In the genomic region with DNA sequence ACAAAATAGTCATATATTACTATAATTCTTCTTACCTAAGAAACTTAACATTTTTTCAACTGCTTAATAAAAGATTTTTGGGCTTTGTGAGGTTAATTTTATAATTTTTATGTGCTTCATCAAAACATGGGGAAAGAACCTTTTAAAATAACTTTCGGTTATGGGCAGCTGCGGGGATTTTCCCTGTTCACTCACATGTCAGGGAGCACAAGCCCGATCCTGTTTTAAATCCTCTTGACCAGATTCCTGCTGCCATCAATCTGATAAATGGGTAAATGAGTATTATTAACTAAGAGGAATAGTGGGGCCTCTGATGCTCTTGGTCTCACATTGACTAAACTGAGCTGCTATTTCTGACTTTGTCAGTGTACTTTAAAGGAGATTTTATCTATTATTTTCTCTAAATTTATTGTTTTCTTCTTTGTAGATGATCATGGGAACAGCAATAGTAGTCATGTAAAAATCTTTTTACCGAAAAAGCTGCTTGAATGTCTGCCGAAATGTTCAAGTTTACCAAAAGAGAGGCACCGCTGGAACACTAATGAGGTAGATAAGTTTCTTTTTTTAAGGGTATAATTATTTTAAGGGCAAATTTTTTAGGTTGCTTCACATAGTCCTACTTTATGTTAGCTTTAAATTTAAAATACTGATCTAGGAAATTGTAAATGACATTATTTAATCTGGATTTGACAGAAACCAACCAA, we compare ENCODE assay signal across 1 cellular context.
TF ChIP-seq lines count a peak whose summit lies in the region.

No MANE protein-coding gene starts in this region.

TF ChIP-seq in WTC11, 78 proteins besides CTCF, POLR2A, EP300 and RAD21 (continued from another document):
- TF ChIP-seq, protein P1, sequence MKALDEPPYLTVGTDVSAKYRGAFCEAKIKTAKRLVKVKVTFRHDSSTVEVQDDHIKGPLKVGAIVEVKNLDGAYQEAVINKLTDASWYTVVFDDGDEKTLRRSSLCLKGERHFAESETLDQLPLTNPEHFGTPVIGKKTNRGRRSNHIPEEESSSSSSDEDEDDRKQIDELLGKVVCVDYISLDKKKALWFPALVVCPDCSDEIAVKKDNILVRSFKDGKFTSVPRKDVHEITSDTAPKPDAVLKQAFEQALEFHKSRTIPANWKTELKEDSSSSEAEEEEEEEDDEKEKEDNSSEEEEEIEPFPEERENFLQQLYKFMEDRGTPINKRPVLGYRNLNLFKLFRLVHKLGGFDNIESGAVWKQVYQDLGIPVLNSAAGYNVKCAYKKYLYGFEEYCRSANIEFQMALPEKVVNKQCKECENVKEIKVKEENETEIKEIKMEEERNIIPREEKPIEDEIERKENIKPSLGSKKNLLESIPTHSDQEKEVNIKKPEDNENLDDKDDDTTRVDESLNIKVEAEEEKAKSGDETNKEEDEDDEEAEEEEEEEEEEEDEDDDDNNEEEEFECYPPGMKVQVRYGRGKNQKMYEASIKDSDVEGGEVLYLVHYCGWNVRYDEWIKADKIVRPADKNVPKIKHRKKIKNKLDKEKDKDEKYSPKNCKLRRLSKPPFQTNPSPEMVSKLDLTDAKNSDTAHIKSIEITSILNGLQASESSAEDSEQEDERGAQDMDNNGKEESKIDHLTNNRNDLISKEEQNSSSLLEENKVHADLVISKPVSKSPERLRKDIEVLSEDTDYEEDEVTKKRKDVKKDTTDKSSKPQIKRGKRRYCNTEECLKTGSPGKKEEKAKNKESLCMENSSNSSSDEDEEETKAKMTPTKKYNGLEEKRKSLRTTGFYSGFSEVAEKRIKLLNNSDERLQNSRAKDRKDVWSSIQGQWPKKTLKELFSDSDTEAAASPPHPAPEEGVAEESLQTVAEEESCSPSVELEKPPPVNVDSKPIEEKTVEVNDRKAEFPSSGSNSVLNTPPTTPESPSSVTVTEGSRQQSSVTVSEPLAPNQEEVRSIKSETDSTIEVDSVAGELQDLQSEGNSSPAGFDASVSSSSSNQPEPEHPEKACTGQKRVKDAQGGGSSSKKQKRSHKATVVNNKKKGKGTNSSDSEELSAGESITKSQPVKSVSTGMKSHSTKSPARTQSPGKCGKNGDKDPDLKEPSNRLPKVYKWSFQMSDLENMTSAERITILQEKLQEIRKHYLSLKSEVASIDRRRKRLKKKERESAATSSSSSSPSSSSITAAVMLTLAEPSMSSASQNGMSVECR (CRISPR knock-in tag; IDR thresholded peaks at IDR 0.05; ENCODE audit: borderline replicate concordance), result no peak
- no peak for TF ChIP-seq NFYB (CRISPR knock-in tag; conservative IDR thresholded peaks at IDR 0.05; ENCODE audit: low read depth)
- TF ChIP-seq GABPB1 (CRISPR knock-in tag; IDR thresholded peaks at IDR 0.05), result no peak
- TF ChIP-seq, protein P2, sequence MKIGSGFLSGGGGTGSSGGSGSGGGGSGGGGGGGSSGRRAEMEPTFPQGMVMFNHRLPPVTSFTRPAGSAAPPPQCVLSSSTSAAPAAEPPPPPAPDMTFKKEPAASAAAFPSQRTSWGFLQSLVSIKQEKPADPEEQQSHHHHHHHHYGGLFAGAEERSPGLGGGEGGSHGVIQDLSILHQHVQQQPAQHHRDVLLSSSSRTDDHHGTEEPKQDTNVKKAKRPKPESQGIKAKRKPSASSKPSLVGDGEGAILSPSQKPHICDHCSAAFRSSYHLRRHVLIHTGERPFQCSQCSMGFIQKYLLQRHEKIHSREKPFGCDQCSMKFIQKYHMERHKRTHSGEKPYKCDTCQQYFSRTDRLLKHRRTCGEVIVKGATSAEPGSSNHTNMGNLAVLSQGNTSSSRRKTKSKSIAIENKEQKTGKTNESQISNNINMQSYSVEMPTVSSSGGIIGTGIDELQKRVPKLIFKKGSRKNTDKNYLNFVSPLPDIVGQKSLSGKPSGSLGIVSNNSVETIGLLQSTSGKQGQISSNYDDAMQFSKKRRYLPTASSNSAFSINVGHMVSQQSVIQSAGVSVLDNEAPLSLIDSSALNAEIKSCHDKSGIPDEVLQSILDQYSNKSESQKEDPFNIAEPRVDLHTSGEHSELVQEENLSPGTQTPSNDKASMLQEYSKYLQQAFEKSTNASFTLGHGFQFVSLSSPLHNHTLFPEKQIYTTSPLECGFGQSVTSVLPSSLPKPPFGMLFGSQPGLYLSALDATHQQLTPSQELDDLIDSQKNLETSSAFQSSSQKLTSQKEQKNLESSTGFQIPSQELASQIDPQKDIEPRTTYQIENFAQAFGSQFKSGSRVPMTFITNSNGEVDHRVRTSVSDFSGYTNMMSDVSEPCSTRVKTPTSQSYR (CRISPR knock-in tag; IDR thresholded peaks at IDR 0.05), result no peak
- no peak for TF ChIP-seq ETV6 (CRISPR knock-in tag; IDR thresholded peaks at IDR 0.05)
- TF ChIP-seq, protein P3, sequence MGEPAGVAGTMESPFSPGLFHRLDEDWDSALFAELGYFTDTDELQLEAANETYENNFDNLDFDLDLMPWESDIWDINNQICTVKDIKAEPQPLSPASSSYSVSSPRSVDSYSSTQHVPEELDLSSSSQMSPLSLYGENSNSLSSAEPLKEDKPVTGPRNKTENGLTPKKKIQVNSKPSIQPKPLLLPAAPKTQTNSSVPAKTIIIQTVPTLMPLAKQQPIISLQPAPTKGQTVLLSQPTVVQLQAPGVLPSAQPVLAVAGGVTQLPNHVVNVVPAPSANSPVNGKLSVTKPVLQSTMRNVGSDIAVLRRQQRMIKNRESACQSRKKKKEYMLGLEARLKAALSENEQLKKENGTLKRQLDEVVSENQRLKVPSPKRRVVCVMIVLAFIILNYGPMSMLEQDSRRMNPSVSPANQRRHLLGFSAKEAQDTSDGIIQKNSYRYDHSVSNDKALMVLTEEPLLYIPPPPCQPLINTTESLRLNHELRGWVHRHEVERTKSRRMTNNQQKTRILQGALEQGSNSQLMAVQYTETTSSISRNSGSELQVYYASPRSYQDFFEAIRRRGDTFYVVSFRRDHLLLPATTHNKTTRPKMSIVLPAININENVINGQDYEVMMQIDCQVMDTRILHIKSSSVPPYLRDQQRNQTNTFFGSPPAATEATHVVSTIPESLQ (CRISPR knock-in tag; IDR thresholded peaks at IDR 0.05), result no peak
- TF ChIP-seq CREM (CRISPR knock-in tag; IDR thresholded peaks at IDR 0.05), result no peak
- TF ChIP-seq ATF1 (CRISPR knock-in tag; IDR thresholded peaks at IDR 0.05), result no peak
- no peak for TF ChIP-seq NR1H2 (CRISPR knock-in tag; IDR thresholded peaks at IDR 0.05)
- TF ChIP-seq JAZF1 (CRISPR knock-in tag; IDR thresholded peaks at IDR 0.05), result no peak
- no peak for TF ChIP-seq NFATC4 (CRISPR knock-in tag; IDR thresholded peaks at IDR 0.05)
- no peak for TF ChIP-seq ZBTB21 (CRISPR knock-in tag; IDR thresholded peaks at IDR 0.05; ENCODE audit: borderline replicate concordance)
- TF ChIP-seq ZNF219 (CRISPR knock-in tag; IDR thresholded peaks at IDR 0.05; ENCODE audit: borderline replicate concordance), result no peak
- TF ChIP-seq, protein P4, sequence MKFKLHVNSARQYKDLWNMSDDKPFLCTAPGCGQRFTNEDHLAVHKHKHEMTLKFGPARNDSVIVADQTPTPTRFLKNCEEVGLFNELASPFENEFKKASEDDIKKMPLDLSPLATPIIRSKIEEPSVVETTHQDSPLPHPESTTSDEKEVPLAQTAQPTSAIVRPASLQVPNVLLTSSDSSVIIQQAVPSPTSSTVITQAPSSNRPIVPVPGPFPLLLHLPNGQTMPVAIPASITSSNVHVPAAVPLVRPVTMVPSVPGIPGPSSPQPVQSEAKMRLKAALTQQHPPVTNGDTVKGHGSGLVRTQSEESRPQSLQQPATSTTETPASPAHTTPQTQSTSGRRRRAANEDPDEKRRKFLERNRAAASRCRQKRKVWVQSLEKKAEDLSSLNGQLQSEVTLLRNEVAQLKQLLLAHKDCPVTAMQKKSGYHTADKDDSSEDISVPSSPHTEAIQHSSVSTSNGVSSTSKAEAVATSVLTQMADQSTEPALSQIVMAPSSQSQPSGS (CRISPR knock-in tag; IDR thresholded peaks at IDR 0.05; ENCODE audit: borderline replicate concordance, low read depth), result no peak
- TF ChIP-seq, protein P5, sequence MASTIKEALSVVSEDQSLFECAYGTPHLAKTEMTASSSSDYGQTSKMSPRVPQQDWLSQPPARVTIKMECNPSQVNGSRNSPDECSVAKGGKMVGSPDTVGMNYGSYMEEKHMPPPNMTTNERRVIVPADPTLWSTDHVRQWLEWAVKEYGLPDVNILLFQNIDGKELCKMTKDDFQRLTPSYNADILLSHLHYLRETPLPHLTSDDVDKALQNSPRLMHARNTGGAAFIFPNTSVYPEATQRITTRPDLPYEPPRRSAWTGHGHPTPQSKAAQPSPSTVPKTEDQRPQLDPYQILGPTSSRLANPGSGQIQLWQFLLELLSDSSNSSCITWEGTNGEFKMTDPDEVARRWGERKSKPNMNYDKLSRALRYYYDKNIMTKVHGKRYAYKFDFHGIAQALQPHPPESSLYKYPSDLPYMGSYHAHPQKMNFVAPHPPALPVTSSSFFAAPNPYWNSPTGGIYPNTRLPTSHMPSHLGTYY (CRISPR knock-in tag; IDR thresholded peaks at IDR 0.05), result no peak
